Comparison of ENCODE assay signal across 1 cellular context in the genomic region with DNA sequence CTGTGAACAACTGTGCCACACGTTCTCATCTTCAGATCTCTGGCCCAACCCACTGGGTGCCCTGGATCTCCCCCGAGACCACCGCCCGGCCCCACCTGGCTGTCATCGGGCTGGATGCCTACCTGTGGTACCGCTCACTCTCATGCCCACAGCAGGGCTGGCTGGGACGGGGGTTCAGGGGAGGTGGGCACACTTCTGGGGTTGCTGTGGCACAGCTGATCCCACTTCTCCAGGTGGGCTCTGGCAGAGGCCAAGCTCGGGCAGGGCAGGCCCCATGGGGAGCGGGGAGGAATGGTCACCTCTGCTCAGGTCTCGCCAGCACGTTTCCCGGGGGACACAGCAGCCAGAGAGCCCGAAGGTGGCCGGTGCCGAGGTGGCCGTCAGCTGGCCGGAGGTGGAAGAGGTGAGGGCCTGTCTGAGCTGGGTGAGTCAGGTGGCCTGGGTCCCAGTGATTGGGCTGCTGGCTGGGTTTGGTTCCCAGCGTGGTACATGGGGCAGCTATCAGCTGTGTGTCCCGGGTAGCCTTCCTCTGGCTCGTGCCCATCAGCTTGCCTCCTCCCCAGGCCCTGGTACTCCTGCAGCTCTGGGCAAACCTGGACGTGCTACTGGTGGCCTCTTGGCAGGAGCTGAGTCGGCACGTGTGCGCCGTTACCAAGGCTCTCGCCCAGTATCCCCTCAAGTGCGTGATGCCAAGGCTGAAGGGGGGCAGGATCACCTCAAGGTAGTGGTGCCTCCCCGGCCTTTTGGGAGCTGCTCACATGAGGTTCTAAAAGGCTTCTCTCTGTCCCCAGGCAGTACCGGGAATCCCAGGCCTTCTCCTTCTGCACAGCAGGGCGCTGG.
TF ChIP-seq lines count a peak whose summit lies in the region.

No MANE protein-coding gene starts in this region.

TF ChIP-seq in neural cell, 6 proteins besides CTCF, POLR2A, EP300 and RAD21 (continued from another document):
- TF ChIP-seq, protein P1, sequence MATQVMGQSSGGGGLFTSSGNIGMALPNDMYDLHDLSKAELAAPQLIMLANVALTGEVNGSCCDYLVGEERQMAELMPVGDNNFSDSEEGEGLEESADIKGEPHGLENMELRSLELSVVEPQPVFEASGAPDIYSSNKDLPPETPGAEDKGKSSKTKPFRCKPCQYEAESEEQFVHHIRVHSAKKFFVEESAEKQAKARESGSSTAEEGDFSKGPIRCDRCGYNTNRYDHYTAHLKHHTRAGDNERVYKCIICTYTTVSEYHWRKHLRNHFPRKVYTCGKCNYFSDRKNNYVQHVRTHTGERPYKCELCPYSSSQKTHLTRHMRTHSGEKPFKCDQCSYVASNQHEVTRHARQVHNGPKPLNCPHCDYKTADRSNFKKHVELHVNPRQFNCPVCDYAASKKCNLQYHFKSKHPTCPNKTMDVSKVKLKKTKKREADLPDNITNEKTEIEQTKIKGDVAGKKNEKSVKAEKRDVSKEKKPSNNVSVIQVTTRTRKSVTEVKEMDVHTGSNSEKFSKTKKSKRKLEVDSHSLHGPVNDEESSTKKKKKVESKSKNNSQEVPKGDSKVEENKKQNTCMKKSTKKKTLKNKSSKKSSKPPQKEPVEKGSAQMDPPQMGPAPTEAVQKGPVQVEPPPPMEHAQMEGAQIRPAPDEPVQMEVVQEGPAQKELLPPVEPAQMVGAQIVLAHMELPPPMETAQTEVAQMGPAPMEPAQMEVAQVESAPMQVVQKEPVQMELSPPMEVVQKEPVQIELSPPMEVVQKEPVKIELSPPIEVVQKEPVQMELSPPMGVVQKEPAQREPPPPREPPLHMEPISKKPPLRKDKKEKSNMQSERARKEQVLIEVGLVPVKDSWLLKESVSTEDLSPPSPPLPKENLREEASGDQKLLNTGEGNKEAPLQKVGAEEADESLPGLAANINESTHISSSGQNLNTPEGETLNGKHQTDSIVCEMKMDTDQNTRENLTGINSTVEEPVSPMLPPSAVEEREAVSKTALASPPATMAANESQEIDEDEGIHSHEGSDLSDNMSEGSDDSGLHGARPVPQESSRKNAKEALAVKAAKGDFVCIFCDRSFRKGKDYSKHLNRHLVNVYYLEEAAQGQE (IDR thresholded peaks at IDR 0.05; ENCODE audit: borderline replicate concordance) = no peak
- TF ChIP-seq MXI1 (conservative IDR thresholded peaks at IDR 0.05; ENCODE audit: poor library complexity, severe bottlenecking) (no peak), TAF1 (IDR thresholded peaks at IDR 0.05; ENCODE audit: low read depth) (no peak), POLR2AphosphoS5 (IDR thresholded peaks at IDR 0.05) (no peak), EZH2 (IDR thresholded peaks at IDR 0.05; ENCODE audit: borderline replicate concordance, insufficient read depth, low read length, poor library complexity, severe bottlenecking) (no peak)
